Comparison of ENCODE assay signal across 13 cellular contexts in genomic region chr1:224543453-224543852, GRCh38.
DNase-seq lines count a peak whose midpoint lies in the region; ATAC-seq and TF ChIP-seq lines count a peak whose summit lies in the region.
"Had no signal": no experiment of that assay in that cellular context is flagged by ENCODE, and none has a peak within 500 bp of the region (broad histone marks: within the 10 kb centered on the region; RNA-seq: fewer than 3 reads in every experiment).

No MANE protein-coding gene starts in this region.

- no peaks in the 10 kb centered on the region for H3K36me3 ChIP-seq in SK-N-MC (ENCODE audit: insufficient read depth, low read length)
- H3K36me3 ChIP-seq in smooth muscle cell (ENCODE audit: low read depth) = no peaks in the 10 kb centered on the region
- H3K36me3 ChIP-seq in vagina = no peaks in the 10 kb centered on the region
- H3K36me3 ChIP-seq: HAP-1 had no signal

- H3K9me3 ChIP-seq in SK-N-MC (ENCODE audit: low read depth, low read length) (no peaks in the 10 kb centered on the region), smooth muscle cell (replicated peaks; ENCODE audit: low read depth) (no peaks in the 10 kb centered on the region), vagina (no peaks in the 10 kb centered on the region)
- H3K9me3 ChIP-seq: HAP-1 had no signal

- H3K4me1 ChIP-seq in foreskin keratinocyte (peaks cover 25% of the 10 kb centered on the region), smooth muscle cell (ENCODE audit: low read depth) (peaks cover 11% of the 10 kb centered on the region), vagina (peaks cover 5% of the 10 kb centered on the region)
- H3K4me1 ChIP-seq: HAP-1 had no signal

- peaks cover 9% of the 10 kb centered on the region for H3F3A ChIP-seq in smooth muscle cell (ENCODE audit: low read depth)

- intact Hi-C loops in vagina (cut with DNase I) = no loop called here

- no peak for TF ChIP-seq CTCF in foreskin keratinocyte (conservative IDR thresholded peaks at IDR 0.05)
- TF ChIP-seq CTCF in smooth muscle cell (IDR thresholded peaks at IDR 0.05; ENCODE audit: borderline replicate concordance, insufficient read depth, poor library complexity, severe bottlenecking) = no peak
- no peak for TF ChIP-seq CTCF in vagina (IDR thresholded peaks at IDR 0.05)

- DNase-seq in DMS153 treated with DMSO at 0.1 percent for 48 hours (lab: John Stamatoyannopoulos, UW; ENCODE audit: unreplicated experiment) = peak; percentile 12
- no peak for DNase-seq in DMS153 (lab: John Stamatoyannopoulos, UW)
- no peak for DNase-seq in SK-N-MC (ENCODE audit: low read depth, low spot score)
- no peak for DNase-seq in foreskin keratinocyte
- DNase-seq in smooth muscle cell (lab: John Stamatoyannopoulos, UW; ENCODE audit: unreplicated experiment) = no peak
- no peak for DNase-seq in activated gamma-delta T cell treated with Interleukin-2 at 50 U/mL for 16 hours
- no peak for DNase-seq in vagina (ENCODE audit: extremely low spot score in 2 of 2)
- DNase-seq: caudate nucleus; COR-L47; NK-92 treated with Interleukin-12 subunit alpha and Interleukin-12 subunit beta, amount 100 ng/mL, for 24 hours had no signal

- peak overlapping the region; percentile 61 for H3K4me2 ChIP-seq in smooth muscle cell

- H3K27ac ChIP-seq in SK-N-MC (peak overlapping the region; percentile 56; the same call in 1 of the 2 replicates), foreskin keratinocyte (peak overlapping the region; percentile 14), smooth muscle cell (ENCODE audit: low read depth) (peak overlapping the region; percentile 86), vagina (no peak overlapping the region)
- H3K27ac ChIP-seq: VCaP had no signal

- H4K20me1 ChIP-seq in smooth muscle cell (ENCODE audit: low read depth) = no peaks in the 10 kb centered on the region

- TF ChIP-seq POLR2A in vagina (IDR thresholded peaks at IDR 0.05) = no peak

- no peaks in the 10 kb centered on the region for H3K27me3 ChIP-seq in foreskin keratinocyte
- H3K27me3 ChIP-seq in smooth muscle cell (ENCODE audit: low read depth) = no peaks in the 10 kb centered on the region
- no peaks in the 10 kb centered on the region for H3K27me3 ChIP-seq in vagina

- no peak overlapping the region for H2AFZ ChIP-seq in smooth muscle cell (ENCODE audit: low read depth)

- H3K79me2 ChIP-seq in smooth muscle cell (ENCODE audit: low read depth) = no peaks in the 10 kb centered on the region

- 94% methylated on average over 1 of the region's 1 CpG for WGBS in smooth muscle cell (ENCODE audit: low lambda C conversion rate)

- H3K9ac ChIP-seq in SK-N-MC (ENCODE audit: insufficient read length) = no peak overlapping the region
- H3K9ac ChIP-seq in smooth muscle cell (ENCODE audit: low read depth) = peak overlapping the region; percentile 38

- ATAC-seq in foreskin keratinocyte (no peak), GM19035 (IDR thresholded peaks at IDR 0.05; ENCODE audit: unreplicated experiment) (no peak)

- H3K4me3 ChIP-seq in SK-N-MC (no peak overlapping the region), smooth muscle cell (no peak overlapping the region), vagina (no peak overlapping the region)
- H3K4me3 ChIP-seq: HAP-1 had no signal
